Comparison of ENCODE assay signal across 19 cellular contexts in genomic region chr6:117951783-117952182, GRCh38. TPM values are rescaled to one million over a fixed set of nuclear protein-coding genes. Genes with fewer than 3 reads are reported as not detected.
A peak's percentile ranks its signal among the peaks of the same experiment; 100 is the strongest.
DNase-seq lines count a peak whose midpoint lies in the region; ATAC-seq lines count a peak whose summit lies in the region.
"Had no signal": no experiment of that assay in that cellular context is flagged by ENCODE, and none has a peak within 500 bp of the region (broad histone marks: within the 10 kb centered on the region; RNA-seq: fewer than 3 reads in every experiment).

No MANE protein-coding gene starts in this region.

- H3K27ac ChIP-seq in ectodermal cell (ENCODE audit: insufficient read depth, low read depth, low read length, poor library complexity, severe bottlenecking) (peak overlapping the region; percentile 67), mesodermal cell (ENCODE audit: low read depth, low read length, severe bottlenecking) (peak overlapping the region; percentile 54)
- H3K27ac ChIP-seq: left lung, ovary, SK-N-MC had no signal

- no peaks in the 10 kb centered on the region for H3K36me3 ChIP-seq in ectodermal cell (ENCODE audit: control insufficient read depth, insufficient read depth, low read length)
- H3K36me3 ChIP-seq in mesodermal cell (ENCODE audit: control insufficient read depth, insufficient read depth, low read length): no peaks in the 10 kb centered on the region
- H3K36me3 ChIP-seq: left lung, ovary had no signal

- H3K9me3 ChIP-seq in ectodermal cell (ENCODE audit: control insufficient read depth, low read length) (no peaks in the 10 kb centered on the region), mesodermal cell (ENCODE audit: control insufficient read depth, low read length) (no peaks in the 10 kb centered on the region)
- H3K9me3 ChIP-seq: left lung, ovary had no signal

- H3K4me3 ChIP-seq in ectodermal cell (ENCODE audit: insufficient read depth, low read depth, low read length): no peak overlapping the region
- H3K4me3 ChIP-seq in mesodermal cell (ENCODE audit: extremely low read depth, insufficient read depth, low read length, poor library complexity, severe bottlenecking): no peak overlapping the region
- H3K4me3 ChIP-seq: left lung, ovary, SK-N-MC had no signal

- H3K4me1 ChIP-seq in ectodermal cell (ENCODE audit: control insufficient read depth, insufficient read depth, low read length) (peaks cover 34% of the 10 kb centered on the region), mesodermal cell (ENCODE audit: control insufficient read depth, insufficient read depth, low read length, poor library complexity, severe bottlenecking) (peaks cover 5% of the 10 kb centered on the region)
- H3K4me1 ChIP-seq: left lung had no signal

- DNase-seq in DMS 273 treated with DMSO at 0.1 percent for 48 hours (lab: John Stamatoyannopoulos, UW): peak; percentile 19
- DNase-seq in NCI-H446 treated with DMSO at 0.1 percent for 48 hours (lab: John Stamatoyannopoulos, UW): peak; percentile 26
- DNase-seq in activated T-cell treated with anti-CD3 and anti-CD28 coated beads, Interleukin-2, amount 50 U/mL, for 1 hour: no peak
- no peak for DNase-seq in NK-92 (lab: John Stamatoyannopoulos, UW; ENCODE audit: unreplicated experiment)
- no peak for DNase-seq in NCI-H1092 treated with DMSO at 0.1 percent for 48 hours (lab: John Stamatoyannopoulos, UW)
- DNase-seq: CD4-positive, CD25-positive, alpha-beta regulatory T cell; DND-41; hippocampal formation; left lung; MV-4-11; NCI-H1930; NCI-H748 treated with DMSO at 0.1 percent for 48 hours; ovary had no signal

- no peak for ATAC-seq in HG03442 (IDR thresholded peaks at IDR 0.05; ENCODE audit: unreplicated experiment)
- ATAC-seq: activated CD4-positive, CD25-positive, alpha-beta regulatory T cell treated with anti-CD3 and anti-CD28 coated beads, Interleukin-2, amount 50 U/mL, for 24 hours; left lung; Panc1 had no signal

- 2 to 6% methylated on average over 3 of the region's 3 CpGs for WGBS in ectodermal cell, 2 experiments
- 15 to 19% methylated on average over 3 of the region's 3 CpGs for WGBS in mesodermal cell (ENCODE audit: insufficient coverage in 2 of 2), 2 experiments

- H3K27me3 ChIP-seq in ectodermal cell (ENCODE audit: control insufficient read depth, insufficient read depth, low read length, poor library complexity, severe bottlenecking): no peaks in the 10 kb centered on the region
- H3K27me3 ChIP-seq: left lung, ovary had no signal

RNA-seq across cellular contexts. Expression of gene SLC35F1, which starts 44.7 kb away (rescaled TPM):
- 38.4 TPM for polyA plus RNA-seq in ectodermal cell (2013, experiment 1 of 4)
- polyA plus RNA-seq in ectodermal cell (2013, experiment 2 of 4): 31.5 TPM
- 28.1 TPM for polyA plus RNA-seq in ectodermal cell (2013, experiment 3 of 4)
- polyA plus RNA-seq in ectodermal cell (2013, experiment 4 of 4): 27.6 TPM
- polyA plus RNA-seq in mesodermal cell (2013, experiment 1 of 2): 19.2 TPM
- 15.4 TPM for polyA plus RNA-seq in mesodermal cell (2013, experiment 2 of 2)
- polyA plus RNA-seq: CD4-positive, CD25-positive, alpha-beta regulatory T cell had no signal

Comparison
In these comparisons a context has a peak if more than half of its experiments do, and no peak if none do; other contexts are left out.
1. DNase-seq: peak in DMS 273 treated with DMSO at 0.1 percent for 48 hours (single experiment) and NCI-H446 treated with DMSO at 0.1 percent for 48 hours (single experiment); none in activated T-cell treated with anti-CD3 and anti-CD28 coated beads, Interleukin-2, amount 50 U/mL, for 1 hour (single experiment), NK-92 (single experiment) and NCI-H1092 treated with DMSO at 0.1 percent for 48 hours (single experiment).